12 cellular contexts compared by ENCODE assay signal in genomic region chr2:68776124-68776523, GRCh38. TPM values are rescaled to one million over a fixed set of nuclear protein-coding genes. Genes with fewer than 3 reads are reported as not detected.
DNase-seq lines count a peak whose midpoint lies in the region; ATAC-seq and TF ChIP-seq lines count a peak whose summit lies in the region.
"Had no signal": no experiment of that assay in that cellular context is flagged by ENCODE, and none has a peak within 500 bp of the region (broad histone marks: within the 10 kb centered on the region; RNA-seq: fewer than 3 reads in every experiment).

No MANE protein-coding gene starts in this region.

- H3K14ac ChIP-seq in neuronal stem cell (ENCODE audit: low read length) = no peak overlapping the region

- intact Hi-C loops in transverse colon (cut with DNase I; ENCODE audit: low total_unique reads) = no loop called here

- no peak overlapping the region for H2AFZ ChIP-seq in neuronal stem cell (ENCODE audit: low read length)

- no peak overlapping the region for H3K4ac ChIP-seq in neuronal stem cell (ENCODE audit: low read length)

- no peak for TF ChIP-seq EP300 in transverse colon (IDR thresholded peaks at IDR 0.05; ENCODE audit: low read depth)

- in situ Hi-C loops in SK-MEL-5 (cut with HindIII; ENCODE audit: low pct_unique_long_range_greater_than_20kb, low sequenced_read_pairs) = no loop called here
- in situ Hi-C loops in transverse colon (cut with MboI; ENCODE audit: low pct_ligation_motif_present in 1 of 4, low pct_unique_long_range_greater_than_20kb in 1 of 4, low sequenced_read_pairs in 3 of 4) = no loop called here

- no peak overlapping the region for H3K4me2 ChIP-seq in neuronal stem cell (ENCODE audit: insufficient read depth, low read length, poor library complexity, severe bottlenecking)
- H3K4me2 ChIP-seq: KMS-11 had no signal

- H3K9ac ChIP-seq in neuronal stem cell (ENCODE audit: low read depth, low read length, poor library complexity) = no peak overlapping the region
- H3K9ac ChIP-seq: KMS-11 had no signal

- no peak overlapping the region for H3K18ac ChIP-seq in neuronal stem cell (ENCODE audit: low read length)

- no peak overlapping the region for H4K91ac ChIP-seq in neuronal stem cell (ENCODE audit: low read depth, low read length, poor library complexity)

- no peak overlapping the region for H2BK15ac ChIP-seq in neuronal stem cell (ENCODE audit: low read length)

- H3K27ac ChIP-seq in foreskin keratinocyte (no peak overlapping the region), transverse colon (peak overlapping the region in 3 of 4 donors; percentile 75 to 85 (median 83)), neuronal stem cell (replicated peaks; ENCODE audit: low read length) (no peak overlapping the region)
- H3K27ac ChIP-seq: C4-2B, KMS-11 had no signal

- ATAC-seq in foreskin keratinocyte = no peak

- no peaks in the 10 kb centered on the region for H3K27me3 Mint-ChIP-seq in activated naive CD4-positive, alpha-beta T cell treated with anti-CD3 and anti-CD28 coated beads, Interleukin-2, amount 50 U/mL, for 24 hours

- H3K9me3 Mint-ChIP-seq in activated naive CD4-positive, alpha-beta T cell treated with anti-CD3 and anti-CD28 coated beads, Interleukin-2, amount 50 U/mL, for 24 hours = no peaks in the 10 kb centered on the region

- H3K4me1 Mint-ChIP-seq in activated naive CD4-positive, alpha-beta T cell treated with anti-CD3 and anti-CD28 coated beads, Interleukin-2, amount 50 U/mL, for 24 hours = peaks cover 91% of the 10 kb centered on the region

- H3K79me1 ChIP-seq in neuronal stem cell (ENCODE audit: low read depth, low read length) = no peaks in the 10 kb centered on the region

- DNase-seq in activated naive CD4-positive, alpha-beta T cell treated with anti-CD3 and anti-CD28 coated beads, Interleukin-2, amount 50 U/mL, for 16 hours = no peak
- DNase-seq in SK-MEL-5 (ENCODE audit: low read depth, low spot score) = peak; percentile 50
- no peak for DNase-seq in foreskin keratinocyte
- no peak for DNase-seq in transverse colon
- DNase-seq in NCI-H146 (lab: John Stamatoyannopoulos, UW) = no peak
- DNase-seq in neuronal stem cell (ENCODE audit: low spot score) = no peak
- no peak for DNase-seq in COR-L47 (lab: John Stamatoyannopoulos, UW)
- DNase-seq: effector CD8-positive, alpha-beta T cell had no signal

- no peaks in the 10 kb centered on the region for H3K27me3 ChIP-seq in foreskin keratinocyte
- H3K27me3 ChIP-seq in transverse colon = no peaks in the 10 kb centered on the region
- H3K27me3 ChIP-seq in neuronal stem cell (ENCODE audit: control insufficient read depth in 3 of 3, insufficient read depth in 3 of 3, low read depth in 1 of 3, low read length in 3 of 3) = no peaks in the 10 kb centered on the region
- H3K27me3 ChIP-seq: tibial nerve had no signal

- H3K4me1 ChIP-seq in foreskin keratinocyte (no peaks in the 10 kb centered on the region), transverse colon (peaks cover 0 to 47% (median 10%) of the 10 kb centered on the region in 4 donors), neuronal stem cell (ENCODE audit: control insufficient read depth in 2 of 2, insufficient read depth in 1 of 2, low read depth in 1 of 2, low read length in 2 of 2) (peaks cover 0 to 2% of the 10 kb centered on the region in 2 donors)

- H3K36me3 ChIP-seq in transverse colon (no peaks in the 10 kb centered on the region), neuronal stem cell (replicated peaks in 1 of 2; ENCODE audit: control insufficient read depth in 2 of 2, insufficient read depth in 2 of 2, low read length in 2 of 2) (no peaks in the 10 kb centered on the region)
- H3K36me3 ChIP-seq: tibial nerve had no signal

- no peak overlapping the region for H4K8ac ChIP-seq in neuronal stem cell (ENCODE audit: low read depth, low read length)

- WGBS in transverse colon (ENCODE audit: low coverage in 1 of 2), 2 donors = 48 to 86% methylated on average over 2 of the region's 2 CpGs
- WGBS in neuronal stem cell (ENCODE audit: extremely low coverage in 2 of 2, insufficient read length in 2 of 2, insufficient replicate concordance in 1 of 2), 2 donors = no CpG with 5 or more reads among the region's 2 CpGs

- H2BK120ac ChIP-seq in neuronal stem cell (ENCODE audit: low read depth, low read length) = no peak overlapping the region

- TF ChIP-seq POLR2A in transverse colon (IDR thresholded peaks at IDR 0.05) = no peak

- peak overlapping the region in 1 of 4 donors; percentile 41 for H3K4me3 ChIP-seq in transverse colon
- no peak overlapping the region for H3K4me3 ChIP-seq in neuronal stem cell (ENCODE audit: low read length in 2 of 2)

- no peak overlapping the region for H2BK5ac ChIP-seq in neuronal stem cell (ENCODE audit: low read length)

- no peak overlapping the region for H2BK12ac ChIP-seq in neuronal stem cell (ENCODE audit: low read length)

- H3K9me3 ChIP-seq in transverse colon (no peaks in the 10 kb centered on the region), neuronal stem cell (replicated peaks in 1 of 2; ENCODE audit: control insufficient read depth in 2 of 2, insufficient read depth in 1 of 2, low read depth in 1 of 2, low read length in 2 of 2) (no peaks in the 10 kb centered on the region)
- H3K9me3 ChIP-seq: tibial nerve had no signal

- H3K4me3 Mint-ChIP-seq in activated naive CD4-positive, alpha-beta T cell treated with anti-CD3 and anti-CD28 coated beads, Interleukin-2, amount 50 U/mL, for 24 hours = peak overlapping the region; percentile 84

- TF ChIP-seq CTCF in foreskin keratinocyte (conservative IDR thresholded peaks at IDR 0.05) (peak; percentile 28), transverse colon (IDR thresholded peaks at IDR 0.05) (no peak)

- peak overlapping the region; percentile 92 for H3K27ac Mint-ChIP-seq in activated naive CD4-positive, alpha-beta T cell treated with anti-CD3 and anti-CD28 coated beads, Interleukin-2, amount 50 U/mL, for 24 hours

- no peak overlapping the region for H2AK5ac ChIP-seq in neuronal stem cell (ENCODE audit: low read depth, low read length)

- no peak overlapping the region for H3K23ac ChIP-seq in neuronal stem cell (ENCODE audit: low read depth, low read length, poor library complexity)

- H3K36me3 Mint-ChIP-seq in activated naive CD4-positive, alpha-beta T cell treated with anti-CD3 and anti-CD28 coated beads, Interleukin-2, amount 50 U/mL, for 24 hours = peaks cover 19% of the 10 kb centered on the region

RNA-seq across cellular contexts. Expression of gene ARHGAP25, which starts 41.5 kb away (rescaled TPM):
- 0.26 and 0.43 TPM in 2 replicates for total RNA-seq in SK-MEL-5 (2014; rRNA removed; shearing (Covaris generic))
- 0.39 and 0.48 TPM in 2 replicates for polyA plus RNA-seq in SK-MEL-5 (2015; cell fraction: cytosol; rRNA removed)
- not detected in 2 replicates for polyA plus RNA-seq in SK-MEL-5 (2015; cell fraction: nucleus; rRNA removed)
- 17.5 and 19.6 TPM in 2 replicates for total RNA-seq in foreskin keratinocyte
- polyA plus RNA-seq in foreskin keratinocyte = 15.6 and 15.7 TPM in 2 replicates
- total RNA-seq in transverse colon = 10 to 100 TPM in 2 of 4 donors, 1 to 10 TPM in 2; 2.2 to 11.6 (median 7.2) TPM
- 1.4 TPM for polyA plus RNA-seq in neuronal stem cell (2013, experiment 1 of 2)
- polyA plus RNA-seq in neuronal stem cell (2013, experiment 2 of 2) = 1.4 TPM

Comparison
In these comparisons a context has a peak if more than half of its experiments do, and no peak if none do; other contexts are left out.
1. H3K27ac ChIP-seq: peak in transverse colon (3 of 4); none in foreskin keratinocyte (single experiment) and neuronal stem cell (single experiment).